Comparison of ENCODE assay signal across 9 cellular contexts in genomic region chr12:100741084-100741711, GRCh38. TPM values are rescaled to one million over a fixed set of nuclear protein-coding genes. Genes with fewer than 3 reads are reported as not detected.
DNase-seq lines count a peak whose midpoint lies in the region; ATAC-seq and TF ChIP-seq lines count a peak whose summit lies in the region.
"Had no signal": no experiment of that assay in that cellular context is flagged by ENCODE, and none has a peak within 500 bp of the region (broad histone marks: within the 10 kb centered on the region; RNA-seq: fewer than 3 reads in every experiment).

No MANE protein-coding gene starts in this region.

- in situ Hi-C loops in transverse colon (cut with MboI; ENCODE audit: low pct_ligation_motif_present in 1 of 4, low pct_unique_long_range_greater_than_20kb in 1 of 4, low sequenced_read_pairs in 3 of 4) = loop anchor here in 3 of 4 donors (25.0 kb wide), 2 partner anchors 379 to 504 kb away; partner anchors contain the start of gene SLC17A8 (in 3 of the 3)

- no peak for ATAC-seq in stimulated activated naive CD8-positive, alpha-beta T cell treated with anti-CD3 and anti-CD28 coated beads, Interleukin-15, Interleukin-2, amounts not matched to agents 100 U/mL and 50 U/mL, for 24 hours

- POLR2A ChIA-PET in HEK293 (lab: Yijun Ruan, JAX) = no interaction called here

- peak; percentile 30 for DNase-seq in DMS53 treated with DMSO at 0.1 percent for 48 hours (lab: John Stamatoyannopoulos, UW; ENCODE audit: unreplicated experiment)
- peak; percentile 40 for DNase-seq in RPMI8226
- peak; percentile 26 for DNase-seq in globus pallidus (ENCODE audit: low spot score)
- DNase-seq in transverse colon = no peak
- DNase-seq in stimulated activated naive CD8-positive, alpha-beta T cell treated with anti-CD3 and anti-CD28 coated beads, Interleukin-15, Interleukin-2, amounts not matched to agents 100 U/mL and 50 U/mL, for 24 hours = no peak
- DNase-seq in activated T-cell treated with anti-CD3 and anti-CD28 coated beads for 4 hours = no peak
- no peak for DNase-seq in cardiac septum (ENCODE audit: low spot score)

- no peaks in the 10 kb centered on the region for H3K36me3 ChIP-seq in HEK293 (ENCODE audit: control insufficient read depth in 2 of 2, insufficient read depth in 1 of 2, low read length in 2 of 2)
- H3K36me3 ChIP-seq in transverse colon = no peaks in the 10 kb centered on the region
- H3K36me3 ChIP-seq: SJCRH30 had no signal

- no peaks in the 10 kb centered on the region for H3K27me3 ChIP-seq in transverse colon
- H3K27me3 ChIP-seq: SJCRH30 had no signal

- TF ChIP-seq CTCF in HEK293 (tag by site-specific recombination; IDR thresholded peaks at IDR 0.05) = no peak
- peak; percentile 46 to 72 (median 50) for TF ChIP-seq CTCF in transverse colon (IDR thresholded peaks at IDR 0.05)

- intact Hi-C loops in transverse colon (cut with DNase I; ENCODE audit: low total_unique reads) = no loop called here
- intact Hi-C loops in cardiac septum (cut with DNase I) = loop anchor here (5.0 kb wide), 1 partner anchor 394 kb away; no protein-coding TSS in a partner anchor

- WGBS in transverse colon (ENCODE audit: low coverage in 1 of 2), 2 donors = 50 to 55% methylated on average over 2 to 3 of the region's 3 CpGs

- TF ChIP-seq EP300 in transverse colon (IDR thresholded peaks at IDR 0.05; ENCODE audit: low read depth) = no peak

- H3K27ac ChIP-seq in HEK293 (ENCODE audit: extremely low read depth, low read depth, low read length) (no peak overlapping the region), transverse colon (no peak overlapping the region)
- H3K27ac ChIP-seq: SJCRH30 had no signal

- CTCF ChIA-PET in HEK293 (lab: Yijun Ruan, JAX) = interaction anchor here (0.6 to 1.4 kb wide), 14 partner anchors 9 to 390 kb away, joined by 3 to 5 read pairs (median 3); no protein-coding TSS in a partner anchor

- no peak overlapping the region for H3K4me3 ChIP-seq in HEK293 (ENCODE audit: low read depth, low read length)
- no peak overlapping the region for H3K4me3 ChIP-seq in transverse colon
- H3K4me3 ChIP-seq: SJCRH30 had no signal

- no peaks in the 10 kb centered on the region for H3K4me1 ChIP-seq in HEK293 (ENCODE audit: control insufficient read depth, insufficient read depth, low read length)
- no peaks in the 10 kb centered on the region for H3K4me1 ChIP-seq in transverse colon
- H3K4me1 ChIP-seq: SJCRH30 had no signal

- H3K9me3 ChIP-seq in HEK293 (ENCODE audit: control insufficient read depth, insufficient read depth, low read depth, low read length) (no peaks in the 10 kb centered on the region), transverse colon (no peaks in the 10 kb centered on the region)
- H3K9me3 ChIP-seq: SJCRH30 had no signal

- TF ChIP-seq POLR2A in transverse colon (IDR thresholded peaks at IDR 0.05) = no peak

TF ChIP-seq in HEK293, 187 proteins besides CTCF, POLR2A, EP300 and RAD21:
- TF ChIP-seq ZNF654 (tag by site-specific recombination; IDR thresholded peaks at IDR 0.05; ENCODE audit: low read depth) (peak; percentile 53), ZNF121 (tag by site-specific recombination; IDR thresholded peaks at IDR 0.05) (no peak)

RNA-seq across cellular contexts. Expression of gene ANO4, which starts 53.4 kb away (rescaled TPM):
- under 1 TPM in 1 of 4 donors, not detected in 3; 0.14 TPM for total RNA-seq in transverse colon
- 0.30 TPM for total RNA-seq in cardiac septum

Comparison
In these comparisons a context has a peak if more than half of its experiments do, and no peak if none do; other contexts are left out.
1. DNase-seq: peak in DMS53 treated with DMSO at 0.1 percent for 48 hours (single experiment), RPMI8226 (single experiment) and globus pallidus (single experiment); none in transverse colon (single experiment), stimulated activated naive CD8-positive, alpha-beta T cell treated with anti-CD3 and anti-CD28 coated beads, Interleukin-15, Interleukin-2, amounts not matched to agents 100 U/mL and 50 U/mL, for 24 hours (single experiment), activated T-cell treated with anti-CD3 and anti-CD28 coated beads for 4 hours (single experiment) and cardiac septum (single experiment).